In genomic region chr15:74889882-74890768, GRCh38 we compare ENCODE assay signal across 8 cellular contexts. TPM values are rescaled to one million over a fixed set of nuclear protein-coding genes. Genes with fewer than 3 reads are reported as not detected.
DNase-seq lines count a peak whose midpoint lies in the region; ATAC-seq and TF ChIP-seq lines count a peak whose summit lies in the region.

Gene MPI, plus strand, starts transcription at chr15:74890042. Its CDS starts 32 bp downstream, at chr15:74890074.

- DNase-seq in AG04449 (ENCODE audit: low read depth, low spot score) (no peak), NCI-H510A treated with DMSO at 0.1 percent for 48 hours (lab: John Stamatoyannopoulos, UW) (peak; percentile 42), cerebellum (ENCODE audit: low spot score) (peak; percentile 95), kidney epithelial cell (ENCODE audit: low read depth) (no peak)
- DNase-seq in activated CD4-positive, alpha-beta T cell treated with anti-CD3 and anti-CD28 coated beads for 36 hours = peak; percentile 95
- DNase-seq in stimulated activated CD4-positive, alpha-beta T cell treated with anti-CD3 and anti-CD28 coated beads, Interleukin-15, amount 100 ng/mL, for 24 hours = peak; percentile 95

- intact Hi-C loops in activated CD4-positive, alpha-beta T cell treated with anti-CD3 and anti-CD28 coated beads for 36 hours (cut with DNase I, micrococcal nuclease) = loop anchor here (1.0 to 5.0 kb wide), 8 partner anchors 16 to 133 kb away; partner anchors contain the start of genes CSK (in 2 of the 2), SCAMP2 (in 2 of the 2), ULK3 (in 2 of the 2) and COX5A (in 1 of the 2)

- POLR2A ChIA-PET in AG04449 (lab: Yijun Ruan, JAX) = interaction anchor here (0.7 to 1.1 kb wide), 5 partner anchors 8 to 107 kb away, joined by 3 to 10 read pairs (median 4); partner anchors contain the start of gene FAM219B
- POLR2A ChIA-PET in activated CD4-positive, alpha-beta T cell treated with anti-CD3 and anti-CD28 coated beads for 36 hours (lab: Charles Lee) = interaction anchor here (1.0 kb wide), 2 partner anchors 17 to 20 kb away, joined by 5 to 6 read pairs; partner anchors contain the start of gene FAM219B

- peak within 1 kb of the TSS; percentile 73 for H3K4me3 Mint-ChIP-seq in activated CD4-positive, alpha-beta T cell treated with anti-CD3 and anti-CD28 coated beads for 36 hours

- peak within 1 kb of the TSS; percentile 100 for H3K4me3 ChIP-seq in AG04449 (ENCODE audit: low read depth, low read length)
- peak within 1 kb of the TSS; percentile 98 for H3K4me3 ChIP-seq in kidney epithelial cell (ENCODE audit: low read depth, low read length)

- TF ChIP-seq CTCF in AG04449 (IDR thresholded peaks at IDR 0.05; ENCODE audit: insufficient read depth, low read length, missing control alignments) = no peak
- TF ChIP-seq CTCF in kidney epithelial cell (IDR thresholded peaks at IDR 0.05; ENCODE audit: insufficient read depth, low read length, poor library complexity, severe bottlenecking) = no peak

- CTCF ChIA-PET in AG04449 (lab: Yijun Ruan, JAX) = interaction anchor here (1.0 to 9.3 kb wide), 5 partner anchors 13 to 109 kb away, joined by 3 to 134 read pairs (median 3); partner anchors contain the start of gene FAM219B
- CTCF ChIA-PET in activated CD4-positive, alpha-beta T cell treated with anti-CD3 and anti-CD28 coated beads for 36 hours (lab: Charles Lee) = interaction anchor here (0.6 to 2.8 kb wide), 3 partner anchors 11 to 137 kb away, joined by 3 to 22 read pairs (median 3); partner anchors contain the start of gene SCAMP5

- peaks cover 5% of the 10 kb centered on the region for H3K36me3 ChIP-seq in kidney epithelial cell (ENCODE audit: control insufficient read depth, insufficient read depth, low read length)

- H3K27ac Mint-ChIP-seq in activated CD4-positive, alpha-beta T cell treated with anti-CD3 and anti-CD28 coated beads for 36 hours = peak within 1 kb of the TSS; percentile 86

- H3K9me3 Mint-ChIP-seq in activated CD4-positive, alpha-beta T cell treated with anti-CD3 and anti-CD28 coated beads for 36 hours (ENCODE audit: low read depth) = no peaks in the 10 kb centered on the region

- ATAC-seq in GM18873 (IDR thresholded peaks at IDR 0.05; ENCODE audit: low FRiP score, unreplicated experiment) (peak; percentile 79), HG03159 (IDR thresholded peaks at IDR 0.05; ENCODE audit: unreplicated experiment) (peak; percentile 89)
- ATAC-seq in activated CD4-positive, alpha-beta T cell treated with anti-CD3 and anti-CD28 coated beads for 36 hours = peak; percentile 98

- H3K27me3 Mint-ChIP-seq in activated CD4-positive, alpha-beta T cell treated with anti-CD3 and anti-CD28 coated beads for 36 hours = no peaks in the 10 kb centered on the region

- H3K36me3 Mint-ChIP-seq in activated CD4-positive, alpha-beta T cell treated with anti-CD3 and anti-CD28 coated beads for 36 hours (ENCODE audit: low read depth) = peaks cover 32% of the 10 kb centered on the region

- no peaks in the 10 kb centered on the region for H3K27me3 ChIP-seq in kidney epithelial cell (ENCODE audit: control insufficient read depth, insufficient read depth, low read length)

- H3K4me1 Mint-ChIP-seq in activated CD4-positive, alpha-beta T cell treated with anti-CD3 and anti-CD28 coated beads for 36 hours = peaks cover 46% of the 10 kb centered on the region

RNA-seq across cellular contexts. Expression of gene MPI, which starts in this region (rescaled TPM):
- 10 to 100 TPM; 75.7 to 93.3 TPM for total RNA-seq in activated CD4-positive, alpha-beta T cell treated with anti-CD3 and anti-CD28 coated beads for 36 hours
- 36.1 TPM for total RNA-seq in cerebellum
- total RNA-seq in kidney epithelial cell = 39.5 and 45.2 TPM in 2 replicates

Comparison
In these comparisons a context has a peak if more than half of its experiments do, and no peak if none do; other contexts are left out.
1. DNase-seq: peak in NCI-H510A treated with DMSO at 0.1 percent for 48 hours (single experiment), activated CD4-positive, alpha-beta T cell treated with anti-CD3 and anti-CD28 coated beads for 36 hours (single experiment), cerebellum (single experiment) and stimulated activated CD4-positive, alpha-beta T cell treated with anti-CD3 and anti-CD28 coated beads, Interleukin-15, amount 100 ng/mL, for 24 hours (single experiment); none in AG04449 (single experiment) and kidney epithelial cell (single experiment).
2. Peak in every context shown above with its lines, with median percentiles within 50 percentile points of each other: ATAC-seq.